In the genomic region with DNA sequence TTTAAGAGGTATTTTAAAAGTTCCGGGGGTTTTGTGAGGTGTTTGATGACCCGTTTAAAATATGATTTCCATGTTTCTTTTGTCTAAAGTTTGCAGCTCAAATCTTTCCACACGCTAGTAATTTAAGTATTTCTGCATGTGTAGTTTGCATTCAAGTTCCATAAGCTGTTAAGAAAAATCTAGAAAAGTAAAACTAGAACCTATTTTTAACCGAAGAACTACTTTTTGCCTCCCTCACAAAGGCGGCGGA, we compare ENCODE assay signal across 10 cellular contexts. TPM values are rescaled to one million over a fixed set of nuclear protein-coding genes. Genes with fewer than 3 reads are reported as not detected.
A peak's percentile ranks its signal among the peaks of the same experiment; 100 is the strongest.
DNase-seq lines count a peak whose midpoint lies in the region; ATAC-seq, FAIRE-seq and TF ChIP-seq lines count a peak whose summit lies in the region.
"Had no signal": no experiment of that assay in that cellular context is flagged by ENCODE, and none has a peak within 500 bp of the region (broad histone marks: within the 10 kb centered on the region; RNA-seq: fewer than 3 reads in every experiment).

No MANE protein-coding gene starts in this region.

- intact Hi-C loops in naive thymus-derived CD4-positive, alpha-beta T cell (cut with micrococcal nuclease), result loop anchor here in 1 of 2 donors (10.0 kb wide), 1 partner anchor 786 kb away; the partner anchor contains the start of gene YIF1A

- H3K4me1 ChIP-seq in ACC112 (ENCODE audit: control insufficient read depth, insufficient read depth, low read length, unreplicated experiment), result peaks cover 36% of the 10 kb centered on the region
- H3K4me1 ChIP-seq in Karpas-422 (ENCODE audit: low read length), result peaks cover 64% of the 10 kb centered on the region
- H3K4me1 ChIP-seq in H1 (replicated peaks in 1 of 4; ENCODE audit: control insufficient read depth in 3 of 4, insufficient read depth in 4 of 4, low read length in 3 of 4), result peaks cover 5 to 16% (median 6%) of the 10 kb centered on the region in 4 experiments; a peak in 6 of 7 replicates
- H3K4me1 ChIP-seq in naive thymus-derived CD4-positive, alpha-beta T cell (ENCODE audit: control insufficient read depth in 2 of 2, insufficient read depth in 2 of 2, low read length in 2 of 2), result peaks cover 11 to 12% of the 10 kb centered on the region in 2 donors

- H3K27me3 Mint-ChIP-seq in naive thymus-derived CD4-positive, alpha-beta T cell, result peaks cover 0 to 10% (median 0%) of the 10 kb centered on the region in 5 donors
- H3K27me3 Mint-ChIP-seq: activated CD4-positive, alpha-beta T cell treated with anti-CD3 and anti-CD28 coated beads for 36 hours; effector memory CD8-positive, alpha-beta T cell had no signal

- WGBS in H1 (ENCODE audit: extremely low coverage in 1 of 2, insufficient coverage in 1 of 2, insufficient read length in 1 of 2, insufficient replicate concordance in 2 of 2, low coverage in 1 of 2, low lambda C conversion rate in 2 of 2, missing lambda C conversion rate in 1 of 2), 2 experiments, result 7% methylated on average over 6 of the region's 6 CpGs; no CpG with 5 or more reads in 1 of the 2 experiments

- H3K4me2 ChIP-seq in Karpas-422 (ENCODE audit: low read depth, low read length, poor library complexity, severe bottlenecking) (peak overlapping the region; percentile 99), H1 (ENCODE audit: insufficient read depth in 1 of 2, low read depth in 2 of 2, low read length in 2 of 2) (peak overlapping the region; percentile 90 to 98)

- POLR2A ChIA-PET in H1 (lab: Charles Lee; ENCODE audit: partially characterized antibody), result interaction anchor here (0.7 to 29.8 kb wide), 42 partner anchors 3 to 388 kb away, joined by 3 to 1569 read pairs (median 8); partner anchors contain the start of genes DPF2, FAM89B, FRMD8 and MALAT1
- POLR2A ChIA-PET in naive thymus-derived CD4-positive, alpha-beta T cell (lab: Charles Lee), result interaction anchor here (0.7 to 27.5 kb wide), 66 partner anchors 6 to 1789 kb away, joined by 3 to 2591 read pairs (median 6); partner anchors contain the start of genes AP5B1, CCDC85B, CFL1 and DPF2

- no peaks in the 10 kb centered on the region for H3K79me1 ChIP-seq in H1 (ENCODE audit: low read depth, low read length)

- no peak overlapping the region for H3K27ac Mint-ChIP-seq in naive thymus-derived CD4-positive, alpha-beta T cell
- H3K27ac Mint-ChIP-seq: activated CD4-positive, alpha-beta T cell treated with anti-CD3 and anti-CD28 coated beads for 36 hours; effector memory CD8-positive, alpha-beta T cell had no signal

- TF ChIP-seq POLR2A in H1 (IDR thresholded peaks at IDR 0.05; ENCODE audit: control extremely low read depth in 1 of 2, low read depth in 2 of 2, low read length in 2 of 2), result no peak

- peak overlapping the region; percentile 100 for H4K91ac ChIP-seq in H1 (replicated peaks; ENCODE audit: insufficient read length, low read length)

- peak overlapping the region; percentile 54 for H2AFZ ChIP-seq in ACC112 (ENCODE audit: low read length, unreplicated experiment)
- peak overlapping the region; percentile 55; the same call in 1 of the 2 replicates for H2AFZ ChIP-seq in Karpas-422 (ENCODE audit: low read length)
- no peak overlapping the region for H2AFZ ChIP-seq in H1 (ENCODE audit: low read length)

- H3K36me3 Mint-ChIP-seq in naive thymus-derived CD4-positive, alpha-beta T cell, result peaks cover 2 to 7% (median 4%) of the 10 kb centered on the region in 5 donors

- H4K5ac ChIP-seq in H1 (ENCODE audit: insufficient read length, low read depth, low read length), result peak overlapping the region; percentile 96

- H3K18ac ChIP-seq in H1 (ENCODE audit: extremely low read depth, low read length), result peak overlapping the region; percentile 91; the same call in 1 of the 2 replicates

- no peaks in the 10 kb centered on the region for H3K9me3 ChIP-seq in Karpas-422 (ENCODE audit: low read length)
- H3K9me3 ChIP-seq in H1 (ENCODE audit: insufficient read depth in 2 of 2, low read depth in 1 of 2, low read length in 1 of 2), result no peaks in the 10 kb centered on the region
- H3K9me3 ChIP-seq in naive thymus-derived CD4-positive, alpha-beta T cell (ENCODE audit: control insufficient read depth in 2 of 3, low read length in 3 of 3), result no peaks in the 10 kb centered on the region

- peak overlapping the region; percentile 99; the same call in 1 of the 2 replicates for H2AK5ac ChIP-seq in H1 (ENCODE audit: low read depth, low read length)

- no peak overlapping the region for H2BK15ac ChIP-seq in H1 (ENCODE audit: low read length)

- no peak overlapping the region for H3K23ac ChIP-seq in H1 (ENCODE audit: insufficient read length)

- peak overlapping the region; percentile 98 for H3K4me3 ChIP-seq in ACC112 (ENCODE audit: low read depth, low read length)
- H3K4me3 ChIP-seq in Karpas-422 (ENCODE audit: low read length), result peak overlapping the region; percentile 83
- peak overlapping the region; percentile 82 to 100 (median 95) for H3K4me3 ChIP-seq in H1 (ENCODE audit: extremely low read depth in 1 of 4, insufficient read depth in 2 of 4, low read depth in 3 of 4, low read length in 4 of 4)
- peak overlapping the region; percentile 99 for H3K4me3 ChIP-seq in naive thymus-derived CD4-positive, alpha-beta T cell (ENCODE audit: low read length)

- FAIRE-seq in H1 (lab: Jason Lieb, UNC), result no peak

- H3K56ac ChIP-seq in H1 (replicated peaks; ENCODE audit: insufficient read length, low read depth, low read length), result peak overlapping the region; percentile 96

- no peak for DNase-seq in Karpas-422
- DNase-seq in H1 (ENCODE audit: low read depth in 1 of 2, low spot score in 2 of 2), result no peak
- DNase-seq in naive thymus-derived CD4-positive, alpha-beta T cell, result no peak
- no peak for DNase-seq in NCI-H1694 treated with DMSO at 0.1 percent for 48 hours (lab: John Stamatoyannopoulos, UW)
- no peak for DNase-seq in SIG-M5 (lab: John Stamatoyannopoulos, UW)
- DNase-seq in midbrain (lab: John Stamatoyannopoulos, UW), result no peak

- no peak for TF ChIP-seq EP300 in H1 (IDR thresholded peaks at IDR 0.05; ENCODE audit: borderline replicate concordance in 1 of 2, low read depth in 2 of 2, low read length in 2 of 2)

- peak overlapping the region; percentile 89 for H3K9ac ChIP-seq in Karpas-422 (ENCODE audit: low read length)
- peak overlapping the region; percentile 92 to 99 (median 96) for H3K9ac ChIP-seq in H1 (replicated peaks in 1 of 4; ENCODE audit: extremely low read depth in 1 of 4, low read depth in 3 of 4, low read length in 3 of 4)

- H2BK120ac ChIP-seq in H1 (replicated peaks; ENCODE audit: low read depth, low read length), result peak overlapping the region; percentile 96

- no peak for TF ChIP-seq RAD21 in H1 (IDR thresholded peaks at IDR 0.05 in 1 of 2, conservative IDR thresholded peaks at IDR 0.05 in 1 of 2; ENCODE audit: low read depth in 2 of 2, low read length in 2 of 2)

- CTCF ChIA-PET in H1 (lab: Charles Lee; ENCODE audit: partially characterized antibody), result interaction anchor here (1.6 to 29.0 kb wide), 7 partner anchors 8 to 82 kb away, joined by 3 to 809 read pairs (median 19); no protein-coding TSS in a partner anchor
- CTCF ChIA-PET in naive thymus-derived CD4-positive, alpha-beta T cell (lab: Charles Lee), result interaction anchor here (0.8 to 4.9 kb wide), 10 partner anchors 10 to 81 kb away, joined by 3 to 68 read pairs (median 11); partner anchors contain the start of genes NEAT1 and SCYL1

- peaks cover 19 to 38% (median 25%) of the 10 kb centered on the region in 7 donors for H3K4me1 Mint-ChIP-seq in naive thymus-derived CD4-positive, alpha-beta T cell

- H2BK12ac ChIP-seq in H1 (ENCODE audit: low read depth, low read length), result peak overlapping the region; percentile 98; the same call in 1 of the 2 replicates

- no peaks in the 10 kb centered on the region for H3K27me3 ChIP-seq in ACC112 (ENCODE audit: insufficient read depth, low read length)
- no peaks in the 10 kb centered on the region for H3K27me3 ChIP-seq in Karpas-422 (ENCODE audit: low read length)
- no peaks in the 10 kb centered on the region for H3K27me3 ChIP-seq in H1 (replicated peaks in 1 of 4; ENCODE audit: control insufficient read depth in 3 of 4, extremely low read depth in 1 of 4, insufficient read depth in 3 of 4, low read length in 3 of 4)
- no peaks in the 10 kb centered on the region for H3K27me3 ChIP-seq in naive thymus-derived CD4-positive, alpha-beta T cell (ENCODE audit: control insufficient read depth in 2 of 2, insufficient read depth in 2 of 2, low read length in 2 of 2)

- H4K20me1 ChIP-seq in Karpas-422 (ENCODE audit: insufficient read depth, low read depth, low read length) (peaks cover 44% of the 10 kb centered on the region), H1 (replicated peaks in 1 of 2; ENCODE audit: control insufficient read depth in 1 of 2, insufficient read depth in 2 of 2, low read length in 2 of 2) (peaks cover 23 to 32% of the 10 kb centered on the region in 2 experiments)

- H3K4ac ChIP-seq in H1 (replicated peaks; ENCODE audit: insufficient read length, low read depth, low read length), result peak overlapping the region; percentile 17

- no peak for TF ChIP-seq CTCF in H1 (IDR thresholded peaks at IDR 0.05; ENCODE audit: control extremely low read depth in 1 of 3, insufficient read depth in 1 of 3, low read depth in 1 of 3, low read length in 3 of 3)

- H3K79me2 ChIP-seq in ACC112 (ENCODE audit: control insufficient read depth, insufficient read depth, low read length, unreplicated experiment) (peaks cover 77% of the 10 kb centered on the region), Karpas-422 (ENCODE audit: low read length) (peaks cover 44% of the 10 kb centered on the region), H1 (ENCODE audit: control insufficient read depth in 1 of 2, insufficient read depth in 2 of 2, low read length in 2 of 2) (peaks cover 36 to 67% of the 10 kb centered on the region in 2 experiments)

- no peak for ATAC-seq in naive thymus-derived CD4-positive, alpha-beta T cell
- no peak for ATAC-seq in HG02678 (IDR thresholded peaks at IDR 0.05; ENCODE audit: unreplicated experiment)

- H3K36me3 ChIP-seq in ACC112 (ENCODE audit: insufficient read depth, low read length) (peaks cover 47% of the 10 kb centered on the region), Karpas-422 (ENCODE audit: insufficient read depth, low read length) (peaks cover 47% of the 10 kb centered on the region), H1 (ENCODE audit: control insufficient read depth in 2 of 4, insufficient read depth in 4 of 4, low read length in 3 of 4) (peaks cover 17 to 38% (median 25%) of the 10 kb centered on the region in 4 experiments)
- H3K36me3 ChIP-seq in naive thymus-derived CD4-positive, alpha-beta T cell (ENCODE audit: control insufficient read depth in 2 of 3, insufficient read depth in 3 of 3, low read length in 3 of 3), result peaks cover 32 to 40% (median 34%) of the 10 kb centered on the region in 3 experiments

- H3K23me2 ChIP-seq in H1 (ENCODE audit: low read depth, low read length), result peaks cover 15% of the 10 kb centered on the region

- peak overlapping the region; percentile 100; the same call in 1 of the 2 replicates for H4K8ac ChIP-seq in H1 (ENCODE audit: extremely low read depth, insufficient read depth, low read length)

- peak overlapping the region; percentile 99 for H2BK5ac ChIP-seq in H1 (ENCODE audit: low read depth, low read length)

- peak overlapping the region; percentile 23; the same call in 1 of the 2 replicates for H2BK20ac ChIP-seq in H1 (ENCODE audit: low read length)

- no peak overlapping the region for H3K4me3 Mint-ChIP-seq in naive thymus-derived CD4-positive, alpha-beta T cell
- H3K4me3 Mint-ChIP-seq: activated CD4-positive, alpha-beta T cell treated with anti-CD3 and anti-CD28 coated beads for 36 hours; effector memory CD8-positive, alpha-beta T cell had no signal

- H3K9me2 ChIP-seq in Karpas-422 (replicated peaks; ENCODE audit: insufficient read depth, low read length), result no peaks in the 10 kb centered on the region

- H3K14ac ChIP-seq in H1 (ENCODE audit: insufficient read length), result no peak overlapping the region

- peaks cover 0 to 4% (median 0%) of the 10 kb centered on the region in 11 donors for H3K9me3 Mint-ChIP-seq in naive thymus-derived CD4-positive, alpha-beta T cell
- H3K9me3 Mint-ChIP-seq: effector memory CD8-positive, alpha-beta T cell had no signal

- H3K27ac ChIP-seq in ACC112 (ENCODE audit: low read depth, low read length) (peak overlapping the region; percentile 99), Karpas-422 (ENCODE audit: low read length) (peak overlapping the region; percentile 99), H1 (ENCODE audit: low read depth, low read length) (peak overlapping the region; percentile 99)
- H3K27ac ChIP-seq in naive thymus-derived CD4-positive, alpha-beta T cell (ENCODE audit: low read depth, low read length), result peak overlapping the region; percentile 99

RNA-seq across cellular contexts. Expression of gene MALAT1, which starts 0.2 kb away (rescaled TPM):
- total RNA-seq in Karpas-422 (2014; rRNA removed; shearing (Covaris generic); ENCODE audit: low replicate concordance), result 3,783 and 4,167 TPM in 2 replicates
- total RNA-seq in H1 (2021; fragmentation: NEBNext Ultra II Directional; extraction: Animal tissue kit (Norgen Biotek cat#: 25700)), result 911 and 984 TPM in 2 replicates
- 115 and 138 TPM in 2 replicates for polyA plus RNA-seq in H1 (2011; rRNA removed)
- polyA plus RNA-seq in H1 (2011; cell fraction: cytosol; rRNA removed), result 212 TPM
- 619 TPM for polyA plus RNA-seq in H1 (2011; cell fraction: nucleus; rRNA removed)
- polyA plus RNA-seq in H1 (2012, experiment 1 of 2), result 175 to 282 TPM (median 222 TPM) in 4 replicates
- 15.8 TPM for polyA plus RNA-seq in H1 (2012, experiment 2 of 2)
- polyA plus RNA-seq in H1 (2013, experiment 1 of 2), result 300 TPM
- polyA plus RNA-seq in H1 (2013, experiment 2 of 2), result 230 TPM
- polyA minus RNA-seq in H1 (2011; rRNA and poly(A)+ RNA removed), result 1,379 and 1,792 TPM in 2 replicates
- 1,548 TPM for polyA minus RNA-seq in H1 (2011; cell fraction: cytosol; rRNA and poly(A)+ RNA removed)
- polyA minus RNA-seq in H1 (2011; cell fraction: nucleus; rRNA and poly(A)+ RNA removed), result 4,417 TPM
- total RNA-seq in naive thymus-derived CD4-positive, alpha-beta T cell, result over 10,000 TPM in 4 of 5 experiments, 1,000 to 10,000 TPM in 1; 8,375 to 32,234 (median 31,408) TPM
- 1,000 to 10,000 TPM in 1 of 2 donors, 100 to 1,000 TPM in 1; 734 to 5,106 TPM for polyA plus RNA-seq in naive thymus-derived CD4-positive, alpha-beta T cell

RNA-seq across cellular contexts. Expression of gene SCYL1, which starts 26.2 kb away (rescaled TPM):
- total RNA-seq in Karpas-422 (2014; rRNA removed; shearing (Covaris generic); ENCODE audit: low replicate concordance), result 39.1 and 79.0 TPM in 2 replicates
- 59.4 and 59.8 TPM in 2 replicates for total RNA-seq in H1 (2021; fragmentation: NEBNext Ultra II Directional; extraction: Animal tissue kit (Norgen Biotek cat#: 25700))
- polyA plus RNA-seq in H1 (2011; rRNA removed), result 77.7 and 111 TPM in 2 replicates
- polyA plus RNA-seq in H1 (2011; cell fraction: cytosol; rRNA removed), result 81.5 TPM
- 125 TPM for polyA plus RNA-seq in H1 (2011; cell fraction: nucleus; rRNA removed)
- polyA plus RNA-seq in H1 (2012, experiment 1 of 2), result 25.2 to 54.4 TPM (median 48.4 TPM) in 4 replicates
- 47.9 TPM for polyA plus RNA-seq in H1 (2012, experiment 2 of 2)
- polyA plus RNA-seq in H1 (2013, experiment 1 of 2), result 44.5 TPM
- polyA plus RNA-seq in H1 (2013, experiment 2 of 2), result 50.1 TPM
- 40.4 and 48.7 TPM in 2 replicates for polyA minus RNA-seq in H1 (2011; rRNA and poly(A)+ RNA removed)
- polyA minus RNA-seq in H1 (2011; cell fraction: cytosol; rRNA and poly(A)+ RNA removed), result 40.9 TPM
- polyA minus RNA-seq in H1 (2011; cell fraction: nucleus; rRNA and poly(A)+ RNA removed), result 32.2 TPM
- total RNA-seq in naive thymus-derived CD4-positive, alpha-beta T cell, result 10 to 100 TPM; 63.2 to 79.8 (median 70.4) TPM
- polyA plus RNA-seq in naive thymus-derived CD4-positive, alpha-beta T cell, result 10 to 100 TPM; 27.0 to 69.1 TPM

RNA-seq across cellular contexts. Expression of gene LTBP3, which starts 59.5 kb away (rescaled TPM):
- 1.3 and 6.8 TPM in 2 replicates for total RNA-seq in Karpas-422 (2014; rRNA removed; shearing (Covaris generic); ENCODE audit: low replicate concordance)
- total RNA-seq in H1 (2021; fragmentation: NEBNext Ultra II Directional; extraction: Animal tissue kit (Norgen Biotek cat#: 25700)), result 12.8 and 15.3 TPM in 2 replicates
- polyA plus RNA-seq in H1 (2011; rRNA removed), result 17.8 and 25.2 TPM in 2 replicates
- 16.0 TPM for polyA plus RNA-seq in H1 (2011; cell fraction: cytosol; rRNA removed)
- polyA plus RNA-seq in H1 (2011; cell fraction: nucleus; rRNA removed), result 71.4 TPM
- polyA plus RNA-seq in H1 (2012, experiment 1 of 2), result 7.7 to 16.8 TPM (median 14.8 TPM) in 4 replicates
- polyA plus RNA-seq in H1 (2012, experiment 2 of 2), result 7.9 TPM
- polyA plus RNA-seq in H1 (2013, experiment 1 of 2), result 19.0 TPM
- 16.9 TPM for polyA plus RNA-seq in H1 (2013, experiment 2 of 2)
- 2.7 and 4.8 TPM in 2 replicates for polyA minus RNA-seq in H1 (2011; rRNA and poly(A)+ RNA removed)
- polyA minus RNA-seq in H1 (2011; cell fraction: cytosol; rRNA and poly(A)+ RNA removed), result 10.1 TPM
- polyA minus RNA-seq in H1 (2011; cell fraction: nucleus; rRNA and poly(A)+ RNA removed), result 15.4 TPM
- 100 to 1,000 TPM in 4 of 5 experiments, 10 to 100 TPM in 1; 91.4 to 288 (median 280) TPM for total RNA-seq in naive thymus-derived CD4-positive, alpha-beta T cell
- 10 to 100 TPM; 18.7 to 41.2 TPM for polyA plus RNA-seq in naive thymus-derived CD4-positive, alpha-beta T cell
